In the genomic region with DNA sequence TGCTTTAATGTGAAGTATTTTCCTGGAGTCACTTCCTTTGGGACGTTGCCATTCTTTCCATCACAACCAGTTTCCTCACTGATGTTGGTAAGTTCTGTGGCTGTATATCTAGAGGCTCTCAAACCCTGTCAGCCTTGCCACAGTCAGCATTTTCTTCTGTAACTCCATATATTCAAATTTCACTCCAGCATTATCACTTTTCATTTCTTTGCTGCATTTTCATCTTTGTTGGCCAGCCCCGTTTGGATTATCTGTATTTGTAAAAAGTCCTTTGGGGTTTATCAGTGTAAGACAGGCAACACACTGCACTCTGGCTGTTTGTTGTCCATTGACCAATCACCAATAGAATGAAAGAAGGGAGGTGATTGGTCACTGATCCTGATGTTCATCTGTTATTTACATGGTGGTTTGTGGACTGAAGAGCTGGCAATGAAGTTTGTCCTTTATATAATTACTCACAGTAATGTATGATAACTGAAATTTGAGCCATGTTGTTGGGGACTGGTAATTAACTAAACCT, we compare ENCODE assay signal across 1 cellular context.
TF ChIP-seq lines count a peak whose summit lies in the region.

No MANE protein-coding gene starts in this region.

TF ChIP-seq in K562, 482 proteins besides CTCF, POLR2A, EP300 and RAD21 (continued from another document):
- TF ChIP-seq ZHX1 (conservative IDR thresholded peaks at IDR 0.05; ENCODE audit: low read length) = no peak
- no peak for TF ChIP-seq ZNF318 (IDR thresholded peaks at IDR 0.05; ENCODE audit: borderline replicate concordance in 1 of 2, low read depth in 1 of 2)
- TF ChIP-seq, protein P1, sequence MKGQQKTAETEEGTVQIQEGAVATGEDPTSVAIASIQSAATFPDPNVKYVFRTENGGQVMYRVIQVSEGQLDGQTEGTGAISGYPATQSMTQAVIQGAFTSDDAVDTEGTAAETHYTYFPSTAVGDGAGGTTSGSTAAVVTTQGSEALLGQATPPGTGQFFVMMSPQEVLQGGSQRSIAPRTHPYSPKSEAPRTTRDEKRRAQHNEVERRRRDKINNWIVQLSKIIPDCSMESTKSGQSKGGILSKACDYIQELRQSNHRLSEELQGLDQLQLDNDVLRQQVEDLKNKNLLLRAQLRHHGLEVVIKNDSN (CRISPR knock-in tag; IDR thresholded peaks at IDR 0.05) = no peak
- no peak for TF ChIP-seq MCM7 (IDR thresholded peaks at IDR 0.05)
- peak; percentile 71 for TF ChIP-seq GATA2 (CRISPR knock-in tag; IDR thresholded peaks at IDR 0.05)
- TF ChIP-seq SMARCA5 (IDR thresholded peaks at IDR 0.05) = no peak
- TF ChIP-seq NFIC (IDR thresholded peaks at IDR 0.05) = peak; percentile 85
- TF ChIP-seq, protein P2, sequence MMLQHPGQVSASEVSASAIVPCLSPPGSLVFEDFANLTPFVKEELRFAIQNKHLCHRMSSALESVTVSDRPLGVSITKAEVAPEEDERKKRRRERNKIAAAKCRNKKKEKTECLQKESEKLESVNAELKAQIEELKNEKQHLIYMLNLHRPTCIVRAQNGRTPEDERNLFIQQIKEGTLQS (IDR thresholded peaks at IDR 0.05) = 0 out of 2 replicates have a peak, but pooled peaks have one; percentile 10
- TF ChIP-seq, protein P2 (CRISPR knock-in tag; conservative IDR thresholded peaks at IDR 0.05) = no peak
- TF ChIP-seq NCOA1 (IDR thresholded peaks at IDR 0.05; ENCODE audit: low read depth) = peak; percentile 52; the same call in 1 of the 2 replicates
- TF ChIP-seq GABPB2 (CRISPR knock-in tag; conservative IDR thresholded peaks at IDR 0.05) = no peak
- TF ChIP-seq POU5F1 (IDR thresholded peaks at IDR 0.05; ENCODE audit: borderline replicate concordance, low read depth, low read length, partially characterized antibody) = no peak
- peak in 1 of 2 experiments; percentile 76; a peak in 1 of 4 replicates for TF ChIP-seq ZMIZ1 (IDR thresholded peaks at IDR 0.05; ENCODE audit: low read depth in 2 of 2, low read length in 2 of 2)
- peak; percentile 35 for TF ChIP-seq TBP (optimal IDR thresholded peaks at IDR 0.05; ENCODE audit: low read depth, low read length)
- TF ChIP-seq DACH1 (IDR thresholded peaks at IDR 0.05; ENCODE audit: partially characterized antibody) = no peak
